ENCODE assay signal across 11 cellular contexts in the genomic region with DNA sequence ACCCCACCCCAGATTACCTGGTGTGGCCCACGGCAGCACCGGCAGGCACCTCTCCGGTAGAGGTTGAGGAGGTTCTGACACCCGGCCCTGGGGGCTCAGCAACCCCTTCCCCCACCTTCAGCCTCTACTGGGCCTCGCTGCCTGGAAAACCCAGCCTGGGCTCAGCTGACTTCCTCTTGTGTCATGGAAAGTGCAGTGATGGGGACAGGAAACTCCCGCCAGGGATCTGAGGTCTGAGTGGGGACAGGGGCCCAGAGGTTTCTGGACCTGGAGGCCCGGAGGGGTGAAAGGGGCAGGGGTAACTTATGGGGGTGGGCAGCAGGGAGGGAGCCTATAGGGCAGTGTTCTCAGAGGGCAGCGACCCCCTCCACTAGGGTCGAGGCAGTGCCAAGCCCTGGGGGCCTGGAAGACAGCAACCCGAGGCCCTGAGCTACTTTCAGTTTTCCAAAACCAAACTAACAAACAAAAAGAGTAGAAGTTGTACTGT. TPM values are rescaled to one million over a fixed set of nuclear protein-coding genes. Genes with fewer than 3 reads are reported as not detected.
DNase-seq lines count a peak whose midpoint lies in the region; ATAC-seq, FAIRE-seq and TF ChIP-seq lines count a peak whose summit lies in the region.
"Had no signal": no experiment of that assay in that cellular context is flagged by ENCODE, and none has a peak within 500 bp of the region (broad histone marks: within the 10 kb centered on the region; RNA-seq: fewer than 3 reads in every experiment).

No MANE protein-coding gene starts in this region.

- ATAC-seq in GM21786 (IDR thresholded peaks at IDR 0.05; ENCODE audit: unreplicated experiment), result peak; percentile 60
- peak; percentile 44 for ATAC-seq in mucosa of descending colon

- H3K9me3 ChIP-seq in mucosa of descending colon, result no peaks in the 10 kb centered on the region
- no peaks in the 10 kb centered on the region for H3K9me3 ChIP-seq in BE2C

- H3K4me3 ChIP-seq in GM06990 (replicated peaks; ENCODE audit: low read depth, low read length) (peak overlapping the region; percentile 65), mucosa of descending colon (no peak overlapping the region), BE2C (ENCODE audit: low read depth, low read length) (no peak overlapping the region)

- DNase-seq in GM06990 (ENCODE audit: extremely low read depth, insufficient read length), result peak; percentile 70
- peak; percentile 43 to 62 for DNase-seq in activated CD4-positive, alpha-beta T cell treated with anti-CD3 and anti-CD28 coated beads, Interleukin-2, amount 50 U/mL, for 24 hours (ENCODE audit: low read depth in 1 of 2, low spot score in 1 of 2)
- DNase-seq in mucosa of descending colon, result no peak
- no peak for DNase-seq in urothelium cell line (ENCODE audit: low spot score)
- no peak for DNase-seq in BE2C
- DNase-seq in hypothalamus (lab: John Stamatoyannopoulos, UW), result no peak
- DNase-seq in SKM-1 (lab: John Stamatoyannopoulos, UW; ENCODE audit: unreplicated experiment), result no peak
- DNase-seq: occipital lobe, SHP77 treated with DMSO at 0.1 percent for 48 hours had no signal

- no peak for TF ChIP-seq CTCF in GM06990 (IDR thresholded peaks at IDR 0.05; ENCODE audit: insufficient read depth, low read length, poor library complexity, severe bottlenecking)
- TF ChIP-seq CTCF in mucosa of descending colon (IDR thresholded peaks at IDR 0.05), result no peak
- no peak for TF ChIP-seq CTCF in BE2C (IDR thresholded peaks at IDR 0.05; ENCODE audit: low read depth, low read length)

- H3K27me3 ChIP-seq in GM06990 (replicated peaks; ENCODE audit: control insufficient read depth, insufficient read depth, low read length), result no peaks in the 10 kb centered on the region
- no peaks in the 10 kb centered on the region for H3K27me3 ChIP-seq in BE2C

- intact Hi-C loops in mucosa of descending colon (cut with DNase I, micrococcal nuclease), result no loop called here

- no peak for FAIRE-seq in urothelium cell line (lab: Jason Lieb, UNC)
- FAIRE-seq: D721Med had no signal

- H3K4me1 ChIP-seq in mucosa of descending colon (ENCODE audit: low read depth) (no peaks in the 10 kb centered on the region), BE2C (no peaks in the 10 kb centered on the region)

- no peaks in the 10 kb centered on the region for H3K36me3 ChIP-seq in GM06990 (ENCODE audit: control insufficient read depth, insufficient read depth, low read length)
- no peaks in the 10 kb centered on the region for H3K36me3 ChIP-seq in mucosa of descending colon (ENCODE audit: low read depth)
- no peaks in the 10 kb centered on the region for H3K36me3 ChIP-seq in BE2C

RNA-seq across cellular contexts. Expression of gene CD5, which starts 10.0 kb away (rescaled TPM):
- 1 to 10 TPM; 1.2 to 3.4 (median 1.5) TPM for total RNA-seq in mucosa of descending colon
- not detected for polyA plus RNA-seq in BE2C (2012; ENCODE audit: insufficient read depth, insufficient read length, low read depth)
- total RNA-seq: occipital lobe had no signal

Comparison
In these comparisons a context has a peak if more than half of its experiments do, and no peak if none do; other contexts are left out.
1. DNase-seq: peak in GM06990 (single experiment) and activated CD4-positive, alpha-beta T cell treated with anti-CD3 and anti-CD28 coated beads, Interleukin-2, amount 50 U/mL, for 24 hours (2 of 2); none in mucosa of descending colon (0 of 3), urothelium cell line (single experiment), BE2C (single experiment), hypothalamus (0 of 51) and SKM-1 (single experiment).